8 cellular contexts compared by ENCODE assay signal in the genomic region with DNA sequence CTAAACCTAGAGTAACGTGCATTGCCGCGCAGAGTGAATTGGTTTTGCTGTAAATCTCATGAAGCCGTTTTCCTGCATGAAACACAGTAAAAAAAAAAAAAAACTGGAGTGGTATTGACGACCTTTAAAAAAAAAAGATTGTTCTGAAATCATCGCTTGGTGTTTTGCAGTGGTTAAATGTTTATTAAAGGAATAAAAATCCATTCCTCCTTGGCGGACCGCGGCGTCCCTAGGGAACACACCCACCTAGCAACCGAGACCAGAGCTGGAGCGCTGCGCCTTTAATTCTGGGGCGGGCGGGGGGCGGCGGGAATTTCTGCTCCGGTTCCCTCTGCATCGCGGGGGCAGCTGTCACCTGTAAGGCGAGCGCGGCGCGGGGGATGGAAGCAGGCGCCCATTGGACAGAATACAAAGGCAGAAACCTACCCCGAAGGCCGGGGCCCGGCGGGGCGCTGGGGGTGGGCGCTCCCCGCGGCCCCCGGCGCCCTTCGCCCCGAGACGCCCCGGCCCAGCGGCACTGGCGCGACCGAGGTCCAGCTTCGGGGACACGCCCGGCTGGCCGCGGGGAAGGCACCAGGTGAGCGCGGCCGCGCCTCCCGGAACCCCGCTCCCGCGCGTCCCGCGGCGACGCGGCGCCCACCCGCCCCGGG. TPM values are rescaled to one million over a fixed set of nuclear protein-coding genes. Genes with fewer than 3 reads are reported as not detected.
DNase-seq lines count a peak whose midpoint lies in the region; ATAC-seq, FAIRE-seq and TF ChIP-seq lines count a peak whose summit lies in the region.

A gene (plus strand): TSS at position 354 of the 650 bp plus-strand sequence. CDS start 320 bp downstream, outside the sequence.

- H3K27me3 ChIP-seq in GM12878 (replicated peaks in 1 of 2; ENCODE audit: control insufficient read depth in 2 of 2, insufficient read depth in 2 of 2, low read length in 1 of 2) = peaks cover 0 to 11% of the 10 kb centered on the region in 2 experiments; a peak in 2 of 4 replicates
- H3K27me3 ChIP-seq in HepG2 (ENCODE audit: control insufficient read depth in 1 of 2, insufficient read depth in 2 of 2, low read length in 2 of 2) = no peaks in the 10 kb centered on the region
- H3K27me3 ChIP-seq in thoracic aorta (replicated peaks; ENCODE audit: insufficient read depth) = peaks cover 3% of the 10 kb centered on the region

- POLR2A ChIA-PET in GM12878 (lab: Charles Lee) (interaction anchor here (0.8 to 1.3 kb wide), 3 partner anchors 11 to 66 kb away, joined by 3 to 4 read pairs (median 3); a partner anchor contains a TSS), HepG2 (lab: Yijun Ruan, JAX) (interaction anchor here (0.7 kb wide), 3 partner anchors 11 to 98 kb away, joined by 3 to 5 read pairs (median 3); no protein-coding TSS in a partner anchor)

- BruUV-seq in GM12878 (replicated peaks; lab: Mats Ljungman, UMichigan) = no TSS peak
- BruUV-seq in HepG2 (replicated peaks; lab: Mats Ljungman, UMichigan) = no TSS peak

- WGBS in GM12878 (ENCODE audit: insufficient coverage, insufficient replicate concordance, low lambda C conversion rate, missing lambda C conversion rate) = 4% methylated on average over 34 of the region's 66 CpGs
- 13% methylated on average over 15 of the region's 66 CpGs for WGBS in HepG2 (ENCODE audit: low lambda C conversion rate)

- RAD21 ChIA-PET in GM12878 (lab: Charles Lee; ENCODE audit: unreplicated experiment) = interaction anchor here (0.6 to 1.9 kb wide), 11 partner anchors 12 to 287 kb away, joined by 3 to 7 read pairs (median 4); a partner anchor contains a TSS

- H3K79me2 ChIP-seq in GM12878 (ENCODE audit: control insufficient read depth, insufficient read depth, low read length) = no peaks in the 10 kb centered on the region
- no peaks in the 10 kb centered on the region for H3K79me2 ChIP-seq in HepG2 (ENCODE audit: insufficient read depth, low read length)

- H3K9me3 ChIP-seq in GM12878 (replicated peaks; ENCODE audit: control insufficient read depth, insufficient read depth, low read length) (no peaks in the 10 kb centered on the region; the same call in 2 of the 3 replicates), HepG2 (ENCODE audit: low read length) (no peaks in the 10 kb centered on the region), thoracic aorta (no peaks in the 10 kb centered on the region)

- in situ Hi-C loops in GM12878 (cut with MboI) (no loop called here), HepG2 (cut with HindIII; ENCODE audit: extremely low pct_ligation_motif_present, low pct_unique_long_range_greater_than_20kb) (no loop called here)

- SMC1A ChIA-PET in GM12878 (lab: Charles Lee; ENCODE audit: uncharacterized antibody, unreplicated experiment) = interaction anchor here (1.1 to 1.2 kb wide), 2 partner anchors 11 to 31 kb away, joined by 3 read pairs; no protein-coding TSS in a partner anchor

- H3K4me3 ChIP-seq in NB4 (ENCODE audit: low read depth, low read length) = peak within 1 kb of the TSS; percentile 16
- peak within 1 kb of the TSS; percentile 41; the same call in 1 of the 2 replicates for H3K4me3 ChIP-seq in GM12878
- peak within 1 kb of the TSS; percentile 45 to 63 (median 47) for H3K4me3 ChIP-seq in HepG2 (replicated peaks in 1 of 3; ENCODE audit: insufficient read depth in 1 of 3, low read depth in 2 of 3, low read length in 3 of 3)
- peak within 1 kb of the TSS; percentile 71 for H3K4me3 ChIP-seq in thoracic aorta

- H3K4me1 ChIP-seq in GM12878 (ENCODE audit: control insufficient read depth, insufficient read depth, low read length) = no peaks in the 10 kb centered on the region; the same call in 1 of the 2 replicates
- peaks cover 68% of the 10 kb centered on the region for H3K4me1 ChIP-seq in HepG2 (ENCODE audit: insufficient read depth, low read length)
- H3K4me1 ChIP-seq in thoracic aorta (ENCODE audit: control insufficient read depth in 1 of 2, low read depth in 2 of 2) = peaks cover 4% of the 10 kb centered on the region in 2 donors

- no peak within 1 kb of the TSS for H3K27ac ChIP-seq in GM12878 (ENCODE audit: control insufficient read depth, insufficient read depth)
- no peak within 1 kb of the TSS for H3K27ac ChIP-seq in HepG2 (ENCODE audit: extremely low read length, insufficient read depth, low read length)
- H3K27ac ChIP-seq in thoracic aorta = no peak within 1 kb of the TSS

- no peak for TF ChIP-seq EP300 in GM12878 (IDR thresholded peaks at IDR 0.05; ENCODE audit: borderline replicate concordance in 1 of 2, control insufficient read depth in 1 of 2, low read depth in 2 of 2, low read length in 2 of 2)
- TF ChIP-seq EP300 in HepG2 (IDR thresholded peaks at IDR 0.05; ENCODE audit: low read depth in 2 of 2, low read length in 2 of 2) = no peak
- no peak for TF ChIP-seq EP300 in HepG2 (CRISPR knock-in tag; IDR thresholded peaks at IDR 0.05; ENCODE audit: borderline replicate concordance)

- no peak within 1 kb of the TSS for H3K9ac ChIP-seq in GM12878 (ENCODE audit: control insufficient read depth, insufficient read depth, low read length)
- peak within 1 kb of the TSS; percentile 54 for H3K9ac ChIP-seq in HepG2 (ENCODE audit: insufficient read depth, low read depth, low read length)

- H3K36me3 ChIP-seq in GM12878 (ENCODE audit: control insufficient read depth in 2 of 2, insufficient read depth in 2 of 2, low read length in 1 of 2) (no peaks in the 10 kb centered on the region), HepG2 (replicated peaks in 1 of 2; ENCODE audit: control insufficient read depth in 1 of 2, insufficient read depth in 2 of 2, low read length in 2 of 2) (no peaks in the 10 kb centered on the region), thoracic aorta (no peaks in the 10 kb centered on the region)

- no peak for TF ChIP-seq CTCF in NB4 (IDR thresholded peaks at IDR 0.05; ENCODE audit: low read depth, low read length)
- no peak for TF ChIP-seq CTCF in GM12878 (IDR thresholded peaks at IDR 0.05 in 2 of 3, conservative IDR thresholded peaks at IDR 0.05 in 1 of 3; ENCODE audit: control insufficient read depth in 2 of 3, extremely low read depth in 1 of 3, insufficient read depth in 1 of 3, low read depth in 3 of 3, low read length in 3 of 3)
- no peak for TF ChIP-seq CTCF in HepG2 (CRISPR knock-in tag; IDR thresholded peaks at IDR 0.05)
- TF ChIP-seq CTCF in thoracic aorta (IDR thresholded peaks at IDR 0.05) = no peak

- H3K4me2 ChIP-seq in GM12878 (ENCODE audit: control insufficient read depth, insufficient read depth) = peak within 1 kb of the TSS; percentile 74
- H3K4me2 ChIP-seq in HepG2 (ENCODE audit: low read depth, low read length) = peak within 1 kb of the TSS; percentile 71

- FAIRE-seq in GM12878 (lab: Jason Lieb, UNC) (no peak), HepG2 (lab: Jason Lieb, UNC) (no peak)

- no peak for TF ChIP-seq POLR2A in NB4 (IDR thresholded peaks at IDR 0.05; ENCODE audit: extremely low read depth, insufficient read length)
- TF ChIP-seq POLR2A in GM12878 (IDR thresholded peaks at IDR 0.05; ENCODE audit: low read depth, low read length) = no peak
- TF ChIP-seq POLR2A in HepG2 (IDR thresholded peaks at IDR 0.05; ENCODE audit: insufficient read depth in 1 of 2, low read depth in 2 of 2, low read length in 2 of 2) = no peak

- H2AFZ ChIP-seq in GM12878 (ENCODE audit: control insufficient read depth, low read depth, low read length) = peak within 1 kb of the TSS; percentile 47
- H2AFZ ChIP-seq in HepG2 (ENCODE audit: low read length) = peak within 1 kb of the TSS; percentile 84

- intact Hi-C loops in GM12878 (cut with micrococcal nuclease; ENCODE audit: unreplicated experiment) (no loop called here), HepG2 (cut with micrococcal nuclease; ENCODE audit: unreplicated experiment) (no loop called here)

- TF ChIP-seq RAD21 in GM12878 (IDR thresholded peaks at IDR 0.05; ENCODE audit: insufficient read depth, low read depth, low read length) = no peak
- no peak for TF ChIP-seq RAD21 in HepG2 (CRISPR knock-in tag; IDR thresholded peaks at IDR 0.05)

- peak; percentile 20 for DNase-seq in Daoy (ENCODE audit: low read depth)
- DNase-seq in NB4 (ENCODE audit: low read depth) = no peak
- no peak for DNase-seq in GM12878 (ENCODE audit: low read depth, low spot score)
- DNase-seq in HepG2 (ENCODE audit: low spot score) = no peak
- DNase-seq in thoracic aorta (ENCODE audit: low spot score) = no peak
- no peak for DNase-seq in amniotic stem cell (lab: John Stamatoyannopoulos, UW)
- DNase-seq in activated CD4-positive, CD25-positive, alpha-beta regulatory T cell treated with anti-CD3 and anti-CD28 coated beads, Interleukin-2, amount 50 U/mL, for 72 hours = no peak

- CTCF ChIA-PET in GM12878 (lab: Yijun Ruan, JAX) (interaction anchor here (1.0 to 1.1 kb wide), 2 partner anchors 63 to 286 kb away, joined by 3 to 4 read pairs; no protein-coding TSS in a partner anchor), HepG2 (lab: Yijun Ruan, JAX; ENCODE audit: low intra/inter-chr PET ratio, low total read pairs) (no interaction called here)

- peak; percentile 16 for ATAC-seq in GM12878
- ATAC-seq in HepG2 = peak; percentile 63
- ATAC-seq in thoracic aorta (ENCODE audit: insufficient number of reproducible peaks, low FRiP score, low read depth) = no peak
- no peak for ATAC-seq in HG03354 (IDR thresholded peaks at IDR 0.05; ENCODE audit: poor library complexity, severe bottlenecking, unreplicated experiment)

- H4K20me1 ChIP-seq in GM12878 (ENCODE audit: control insufficient read depth, insufficient read depth) = no peaks in the 10 kb centered on the region
- H4K20me1 ChIP-seq in HepG2 (ENCODE audit: insufficient read depth, low read length) = no peaks in the 10 kb centered on the region

RNA-seq across cellular contexts. Expression of the gene that starts here (rescaled TPM):
- total RNA-seq in Daoy (2014; rRNA removed; shearing (Covaris generic)) = 0.42 TPM in 1 of 2 replicates, not detected in the other
- total RNA-seq in GM12878 (2013; cell fraction: nucleolus; rRNA removed) = 0.22 and 0.35 TPM in 2 replicates
- total RNA-seq in GM12878 (2014; rRNA removed) (0.05 TPM in 1 of 2 replicates, not detected in the other), GM12878 (2014; rRNA removed; fragmentation: Illumina TruSeq; extraction: Trizol) (0.04 TPM in 1 of 2 replicates, not detected in the other), GM12878 (2021) (0.10 TPM in 1 of 2 replicates, not detected in the other), HepG2 (2016; rRNA removed; fragmentation: Illumina TruSeq; extraction: Trizol) (1.9 and 2.0 TPM in 2 replicates), thoracic aorta (under 1 TPM; 0.63 to 0.68 TPM)
- not detected for polyA plus RNA-seq in GM12878 (2011; ENCODE audit: low read depth)
- polyA plus RNA-seq in GM12878 (2011; rRNA removed) (0.37 TPM in 2 replicates), GM12878 (2014; fragmentation: Illumina TruSeq; extraction: Trizol) (0.04 and 0.10 TPM in 2 replicates), GM12878 (2014; fragmentation: Nextera tagmentation; extraction: Ambion mirVana) (under 1 TPM in 1 of 2 experiments, not detected in 1; 0.02 TPM), GM12878 (2014; rRNA removed) (0.05 TPM in 1 of 2 replicates, not detected in the other), GM12878 (2016; fragmentation: Nextera tagmentation; extraction: Ambion mirVana) (not detected), HepG2 (2011; rRNA removed) (0.82 and 0.95 TPM in 2 replicates)
- polyA plus RNA-seq in GM12878 (2011; cell fraction: cytosol; rRNA removed) = 0.33 and 0.48 TPM in 2 replicates
- polyA plus RNA-seq in GM12878 (2011; cell fraction: nucleus; rRNA removed) = 0.34 and 0.63 TPM in 2 replicates
- polyA plus RNA-seq in GM12878 (2012) = 0.04 and 0.13 TPM in 2 replicates
- 0.07 and 0.21 TPM in 2 replicates for polyA minus RNA-seq in GM12878 (2011; rRNA and poly(A)+ RNA removed)
- not detected in 2 replicates for polyA minus RNA-seq in GM12878 (2011; cell fraction: cytosol; rRNA and poly(A)+ RNA removed)
- 0.19 and 0.36 TPM in 2 replicates for polyA minus RNA-seq in GM12878 (2011; cell fraction: nucleus; rRNA and poly(A)+ RNA removed)
- 0.35 and 0.40 TPM in 2 replicates for total RNA-seq in HepG2 (2016; cell fraction: cytosol; rRNA removed; fragmentation: Illumina TruSeq; extraction: Trizol; ENCODE audit: low read depth)
- total RNA-seq in HepG2 (2016; cell fraction: insoluble cytoplasmic fraction; rRNA removed; fragmentation: Illumina TruSeq; extraction: Trizol) = 2.0 and 2.2 TPM in 2 replicates
- total RNA-seq in HepG2 (2016; cell fraction: membrane; rRNA removed; fragmentation: Illumina TruSeq; extraction: Trizol) = 1.4 and 1.6 TPM in 2 replicates
- total RNA-seq in HepG2 (2016; cell fraction: nucleus; rRNA removed; fragmentation: Illumina TruSeq; extraction: Trizol) = 1.1 and 1.6 TPM in 2 replicates
- 0.88 and 1.0 TPM in 2 replicates for polyA plus RNA-seq in HepG2 (2011; cell fraction: cytosol; rRNA removed)
- polyA plus RNA-seq in HepG2 (2011; cell fraction: nucleus; rRNA removed) = 0.57 and 0.77 TPM in 2 replicates
- polyA plus RNA-seq in HepG2 (2012) = 0.73 and 0.79 TPM in 2 replicates
- 0.28 and 0.41 TPM in 2 replicates for polyA plus RNA-seq in HepG2 (2016; cell fraction: cytosol; fragmentation: Illumina TruSeq; extraction: Trizol; ENCODE audit: low read depth)
- polyA plus RNA-seq in HepG2 (2016; cell fraction: insoluble cytoplasmic fraction; fragmentation: Illumina TruSeq; extraction: Trizol; ENCODE audit: low read depth) = 2.7 and 2.9 TPM in 2 replicates
- polyA plus RNA-seq in HepG2 (2016; cell fraction: membrane; fragmentation: Illumina TruSeq; extraction: Trizol; ENCODE audit: low read depth) = 1.2 and 1.3 TPM in 2 replicates
- polyA plus RNA-seq in HepG2 (2016; cell fraction: nucleus; fragmentation: Illumina TruSeq; extraction: Trizol; ENCODE audit: insufficient read depth, low read depth) = 1.7 and 1.8 TPM in 2 replicates
- polyA minus RNA-seq in HepG2 (2011; rRNA and poly(A)+ RNA removed; ENCODE audit: low replicate concordance) = 2.2 TPM in 1 of 2 replicates, not detected in the other
- polyA minus RNA-seq in HepG2 (2011; cell fraction: cytosol; rRNA and poly(A)+ RNA removed) = 0.49 and 1.1 TPM in 2 replicates
- 0.62 and 0.64 TPM in 2 replicates for polyA minus RNA-seq in HepG2 (2011; cell fraction: nucleus; rRNA and poly(A)+ RNA removed)

Comparison
In these comparisons a context has a peak if more than half of its experiments do, and no peak if none do; other contexts are left out.
1. Peak in DNase-seq in Daoy; RNA of the gene not detected or under 1 TPM.
2. Peak in ATAC-seq, H3K4me3 ChIP-seq and H3K4me2 ChIP-seq in GM12878; RNA of the gene not detected or under 1 TPM.
3. H3K4me3 ChIP-seq: peak in every context shown above with its lines; median percentile 71 in thoracic aorta; 47 in HepG2; 41 in GM12878; 16 in NB4.